15 cellular contexts compared by ENCODE assay signal in genomic region chr9:135103001-135103446, GRCh38.
"Had no signal": no experiment of that assay in that cellular context is flagged by ENCODE, and none has a peak within 500 bp of the region (broad histone marks: within the 10 kb centered on the region; RNA-seq: fewer than 3 reads in every experiment).

No MANE protein-coding gene starts in this region.

- H3K27ac ChIP-seq: SK-N-MC had no signal

- H3K4me3 Mint-ChIP-seq: activated CD4-positive, alpha-beta T cell treated with anti-CD3 and anti-CD28 coated beads, Interleukin-2, amount 10 ng/mL, durations not matched to agents 24 days and 14 days; activated naive CD4-positive, alpha-beta T cell treated with anti-CD3 and anti-CD28 coated beads, Interleukin-2, amount 10 ng/mL, durations not matched to agents 7 days and 5 days; activated T-helper 17 cell treated with anti-CD3 and anti-CD28 coated beads, Interleukin-2, amount 50 U/mL, for 72 hours; central memory CD8-positive, alpha-beta T cell; nephron; stimulated activated naive CD8-positive, alpha-beta T cell treated with anti-CD3 and anti-CD28 coated beads, Interleukin-15, Interleukin-2, amounts not matched to agents 100 ng/mL and 50 ng/mL, for 24 hours had no signal

- H3K27ac Mint-ChIP-seq: activated CD4-positive, alpha-beta T cell treated with anti-CD3 and anti-CD28 coated beads, Interleukin-2, amount 10 ng/mL, durations not matched to agents 24 days and 14 days; activated naive CD4-positive, alpha-beta T cell treated with anti-CD3 and anti-CD28 coated beads, Interleukin-2, amount 10 ng/mL, durations not matched to agents 7 days and 5 days; activated T-helper 17 cell treated with anti-CD3 and anti-CD28 coated beads, Interleukin-2, amount 50 U/mL, for 72 hours; nephron; stimulated activated naive CD8-positive, alpha-beta T cell treated with anti-CD3 and anti-CD28 coated beads, Interleukin-15, Interleukin-2, amounts not matched to agents 100 ng/mL and 50 ng/mL, for 24 hours had no signal

- ATAC-seq: activated T-helper 17 cell treated with anti-CD3 and anti-CD28 coated beads, Interleukin-2, amount 50 U/mL, for 72 hours; mucosa of descending colon had no signal

- H3K9me3 Mint-ChIP-seq: activated CD4-positive, alpha-beta T cell treated with anti-CD3 and anti-CD28 coated beads, Interleukin-2, amount 10 ng/mL, durations not matched to agents 24 days and 14 days; activated naive CD4-positive, alpha-beta T cell treated with anti-CD3 and anti-CD28 coated beads, Interleukin-2, amount 10 ng/mL, durations not matched to agents 7 days and 5 days; activated T-helper 17 cell treated with anti-CD3 and anti-CD28 coated beads, Interleukin-2, amount 50 U/mL, for 72 hours; central memory CD8-positive, alpha-beta T cell had no signal

- DNase-seq: activated CD4-positive, alpha-beta T cell treated with anti-CD3 and anti-CD28 coated beads, Interleukin-2, amount 10 ng/mL, durations not matched to agents 24 days and 14 days; activated naive CD4-positive, alpha-beta T cell treated with anti-CD3 and anti-CD28 coated beads, Interleukin-2, amount 10 ng/mL, durations not matched to agents 7 days and 5 days; activated T-cell treated with anti-CD3 and anti-CD28 coated beads for 4 hours; foreskin melanocyte; hippocampal formation; mucosa of descending colon; stimulated activated CD4-positive, alpha-beta T cell treated with anti-CD3 and anti-CD28 coated beads, Interleukin-15, amount 100 ng/mL, for 24 hours; stimulated activated CD4-positive, alpha-beta T cell treated with anti-CD3 and anti-CD28 coated beads, Interleukin-4, amount 100 ng/mL, for 24 hours; T-helper 1 cell had no signal

- H3K36me3 Mint-ChIP-seq: activated naive CD4-positive, alpha-beta T cell treated with anti-CD3 and anti-CD28 coated beads, Interleukin-2, amount 10 ng/mL, durations not matched to agents 7 days and 5 days had no signal

- FAIRE-seq: urothelium cell line had no signal

- H3K4me3 ChIP-seq: mucosa of descending colon, SK-N-MC had no signal

- H3K9me3 ChIP-seq: mucosa of descending colon had no signal

- H3K4me1 Mint-ChIP-seq: activated CD4-positive, alpha-beta T cell treated with anti-CD3 and anti-CD28 coated beads, Interleukin-2, amount 10 ng/mL, durations not matched to agents 24 days and 14 days; activated naive CD4-positive, alpha-beta T cell treated with anti-CD3 and anti-CD28 coated beads, Interleukin-2, amount 10 ng/mL, durations not matched to agents 7 days and 5 days; activated T-helper 17 cell treated with anti-CD3 and anti-CD28 coated beads, Interleukin-2, amount 50 U/mL, for 72 hours; central memory CD8-positive, alpha-beta T cell had no signal
